1 cellular context compared by ENCODE assay signal in genomic region chr22:41447435-41448188, GRCh38.
A peak's percentile ranks its signal among the peaks of the same experiment; 100 is the strongest.
TF ChIP-seq lines count a peak whose summit lies in the region.

No MANE protein-coding gene starts in this region.

TF ChIP-seq in K562, 482 proteins besides CTCF, POLR2A, EP300 and RAD21 (continued from another document and continues in another):
- TF ChIP-seq PATZ1 (CRISPR knock-in tag; IDR thresholded peaks at IDR 0.05; ENCODE audit: borderline replicate concordance) (no peak), HOXB6 (CRISPR knock-in tag; IDR thresholded peaks at IDR 0.05; ENCODE audit: borderline replicate concordance) (no peak), MECOM (CRISPR knock-in tag; IDR thresholded peaks at IDR 0.05) (no peak), EGR1 (conservative IDR thresholded peaks at IDR 0.05) (no peak), SNIP1 (IDR thresholded peaks at IDR 0.05; ENCODE audit: low read depth) (no peak), THRA (IDR thresholded peaks at IDR 0.05) (no peak), NRF1 (conservative IDR thresholded peaks at IDR 0.05 in 1 of 2, IDR thresholded peaks at IDR 0.05 in 1 of 2) (peak; percentile 95), POLR2B (IDR thresholded peaks at IDR 0.05; ENCODE audit: low read depth, partially characterized antibody) (no peak), SNRNP70 (optimal IDR thresholded peaks at IDR 0.05; ENCODE audit: low read depth, low read length) (no peak), NFE2 (IDR thresholded peaks at IDR 0.05; ENCODE audit: low read depth) (no peak), E2F6 (IDR thresholded peaks at IDR 0.05; ENCODE audit: borderline replicate concordance in 1 of 2, extremely low read depth in 1 of 2, insufficient read depth in 1 of 2, insufficient read length in 1 of 2, low read depth in 1 of 2, low read length in 1 of 2, poor library complexity in 1 of 2, severe bottlenecking in 1 of 2) (peak; percentile 19 to 20), ZNF239 (CRISPR knock-in tag; IDR thresholded peaks at IDR 0.05) (no peak), MIER1 (IDR thresholded peaks at IDR 0.05; ENCODE audit: low read depth) (no peak), ZNF639 (CRISPR knock-in tag; conservative IDR thresholded peaks at IDR 0.05 in 1 of 2, IDR thresholded peaks at IDR 0.05 in 1 of 2) (no peak), HDAC3 (IDR thresholded peaks at IDR 0.05; ENCODE audit: borderline replicate concordance, partially characterized antibody) (no peak), TRIM28 (IDR thresholded peaks at IDR 0.05) (no peak), TSC22D4 (tag; IDR thresholded peaks at IDR 0.05) (no peak), SIX5 (IDR thresholded peaks at IDR 0.05; ENCODE audit: borderline replicate concordance in 1 of 2, insufficient read depth in 1 of 2, low read depth in 1 of 2, low read length in 2 of 2) (no peak), ZFX (CRISPR knock-in tag; IDR thresholded peaks at IDR 0.05) (peak; percentile 69), NR1H2 (CRISPR knock-in tag; IDR thresholded peaks at IDR 0.05) (no peak), TFAP4 (CRISPR knock-in tag; IDR thresholded peaks at IDR 0.05; ENCODE audit: borderline replicate concordance) (no peak), SMAD1 (IDR thresholded peaks at IDR 0.05; ENCODE audit: low read depth, low read length, partially characterized antibody) (no peak), TAF15 (IDR thresholded peaks at IDR 0.05; ENCODE audit: low read depth, low read length) (no peak), RBBP5 (IDR thresholded peaks at IDR 0.05; ENCODE audit: borderline replicate concordance, insufficient read depth, low read length, poor library complexity, severe bottlenecking) (peak; percentile 31), FOXO4 (CRISPR knock-in tag; IDR thresholded peaks at IDR 0.05) (no peak), PTRF (tag; IDR thresholded peaks at IDR 0.05) (no peak), ZNF589 (CRISPR knock-in tag; IDR thresholded peaks at IDR 0.05; ENCODE audit: low read depth) (no peak), GABPA (tag; conservative IDR thresholded peaks at IDR 0.05; ENCODE audit: low read depth) (no peak; the same call in 1 of the 2 replicates), ETV1 (tag; conservative IDR thresholded peaks at IDR 0.05; ENCODE audit: low read depth) (no peak), ZNF644 (tag; IDR thresholded peaks at IDR 0.05; ENCODE audit: low read depth) (no peak), PYGO2 (tag; IDR thresholded peaks at IDR 0.05) (no peak), ZNF76 (CRISPR knock-in tag; IDR thresholded peaks at IDR 0.05; ENCODE audit: borderline replicate concordance) (no peak), HNRNPLL (IDR thresholded peaks at IDR 0.05; ENCODE audit: low read depth, low read length, poor library complexity, severe bottlenecking) (no peak), PPARD (CRISPR knock-in tag; IDR thresholded peaks at IDR 0.05) (no peak), ZBTB9 (CRISPR knock-in tag; IDR thresholded peaks at IDR 0.05) (no peak), MCM7 (IDR thresholded peaks at IDR 0.05) (no peak), ZKSCAN8 (CRISPR knock-in tag; IDR thresholded peaks at IDR 0.05) (no peak), HMG20B (CRISPR knock-in tag; IDR thresholded peaks at IDR 0.05) (no peak), NCOA4 (IDR thresholded peaks at IDR 0.05; ENCODE audit: partially characterized antibody) (no peak), PREB (CRISPR knock-in tag; IDR thresholded peaks at IDR 0.05) (no peak), IFI16 (CRISPR knock-in tag; IDR thresholded peaks at IDR 0.05) (no peak), ZNF609 (CRISPR knock-in tag; IDR thresholded peaks at IDR 0.05; ENCODE audit: borderline replicate concordance) (no peak), ZKSCAN1 (IDR thresholded peaks at IDR 0.05; ENCODE audit: low read depth, low read length) (no peak), GATAD2B (IDR thresholded peaks at IDR 0.05; ENCODE audit: borderline replicate concordance) (no peak), EHMT2 (IDR thresholded peaks at IDR 0.05) (no peak), PRDM10 (IDR thresholded peaks at IDR 0.05; ENCODE audit: partially characterized antibody) (no peak)
